Comparison of ENCODE assay signal across 15 cellular contexts in the genomic region with DNA sequence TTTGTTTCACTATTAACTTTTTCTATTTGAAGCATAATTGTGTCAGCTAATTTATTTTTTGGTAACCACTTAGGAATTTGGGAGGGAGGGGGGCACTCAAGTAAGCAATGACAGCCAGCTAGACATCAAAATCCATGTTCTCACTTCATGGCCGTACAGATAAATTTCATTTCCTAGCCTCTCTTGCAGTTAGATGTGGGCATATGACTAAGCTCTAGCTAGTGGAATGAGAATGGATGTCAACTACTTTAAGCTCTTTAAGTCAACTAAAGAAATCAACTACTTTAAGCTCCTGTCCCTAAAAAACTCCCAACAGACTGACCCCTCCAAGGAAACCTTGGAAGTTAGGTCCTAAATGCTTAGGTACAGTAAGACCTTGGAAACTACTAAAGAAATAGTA.
DNase-seq lines count a peak whose midpoint lies in the region; ATAC-seq and TF ChIP-seq lines count a peak whose summit lies in the region.
"Had no signal": no experiment of that assay in that cellular context is flagged by ENCODE, and none has a peak within 500 bp of the region (broad histone marks: within the 10 kb centered on the region; RNA-seq: fewer than 3 reads in every experiment).

No MANE protein-coding gene starts in this region.

- peak; percentile 86 for ATAC-seq in activated T-helper 17 cell treated with anti-CD3 and anti-CD28 coated beads, Interleukin-2, amount 50 U/mL, for 72 hours (replicated peaks)
- ATAC-seq in omental fat pad (ENCODE audit: low FRiP score) (peak; percentile 59), GM21367 (IDR thresholded peaks at IDR 0.05; ENCODE audit: unreplicated experiment) (no peak), GM21737 (IDR thresholded peaks at IDR 0.05; ENCODE audit: unreplicated experiment) (no peak)
- ATAC-seq: foreskin keratinocyte had no signal

- no peak for DNase-seq in activated T-cell treated with anti-CD3 and anti-CD28 coated beads, Interleukin-2, amount 50 U/mL, for 24 hours
- no peak for DNase-seq in activated T-cell treated with anti-CD3 and anti-CD28 coated beads for 4 hours
- no peak for DNase-seq in omental fat pad (ENCODE audit: low spot score)
- DNase-seq in GF-D8 (lab: John Stamatoyannopoulos, UW): no peak
- DNase-seq: activated naive CD8-positive, alpha-beta T cell treated with anti-CD3 and anti-CD28 coated beads, Interleukin-2, amount 10 ng/mL, durations not matched to agents 7 days and 5 days; foreskin keratinocyte; NCI-H2081 treated with DMSO at 0.1 percent for 48 hours; Right ventricle myocardium superior; sigmoid colon; stimulated activated CD4-positive, alpha-beta T cell treated with anti-CD3 and anti-CD28 coated beads, Interleukin-4, amount 100 ng/mL, for 1 hour; upper lobe of left lung had no signal

- H3K4me1 Mint-ChIP-seq in activated T-cell treated with anti-CD3 and anti-CD28 coated beads, Interleukin-2, amount 50 U/mL, for 24 hours (ENCODE audit: low read depth): peaks cover 47% of the 10 kb centered on the region
- peaks cover 31 to 45% (median 40%) of the 10 kb centered on the region in 3 donors for H3K4me1 Mint-ChIP-seq in IgD-negative memory B cell
- H3K4me1 Mint-ChIP-seq in activated T-helper 17 cell treated with anti-CD3 and anti-CD28 coated beads, Interleukin-2, amount 50 U/mL, for 72 hours: peaks cover 11% of the 10 kb centered on the region

- H3K27ac Mint-ChIP-seq in activated T-cell treated with anti-CD3 and anti-CD28 coated beads, Interleukin-2, amount 50 U/mL, for 24 hours: peak overlapping the region; percentile 18
- H3K27ac Mint-ChIP-seq in IgD-negative memory B cell: peak overlapping the region; percentile 51 to 94 (median 77)
- peak overlapping the region; percentile 74 for H3K27ac Mint-ChIP-seq in activated T-helper 17 cell treated with anti-CD3 and anti-CD28 coated beads, Interleukin-2, amount 50 U/mL, for 72 hours

- H3K4me3 Mint-ChIP-seq in activated T-cell treated with anti-CD3 and anti-CD28 coated beads, Interleukin-2, amount 50 U/mL, for 24 hours: no peak overlapping the region
- peak overlapping the region; percentile 15 to 87 (median 68) for H3K4me3 Mint-ChIP-seq in IgD-negative memory B cell
- H3K4me3 Mint-ChIP-seq in activated T-helper 17 cell treated with anti-CD3 and anti-CD28 coated beads, Interleukin-2, amount 50 U/mL, for 72 hours: peak overlapping the region; percentile 67

- TF ChIP-seq CTCF in omental fat pad (IDR thresholded peaks at IDR 0.05): no peak

- H3K27me3 Mint-ChIP-seq in activated T-cell treated with anti-CD3 and anti-CD28 coated beads, Interleukin-2, amount 50 U/mL, for 24 hours: no peaks in the 10 kb centered on the region
- no peaks in the 10 kb centered on the region for H3K27me3 Mint-ChIP-seq in IgD-negative memory B cell
- no peaks in the 10 kb centered on the region for H3K27me3 Mint-ChIP-seq in activated T-helper 17 cell treated with anti-CD3 and anti-CD28 coated beads, Interleukin-2, amount 50 U/mL, for 72 hours
- H3K27me3 Mint-ChIP-seq: activated naive CD8-positive, alpha-beta T cell treated with anti-CD3 and anti-CD28 coated beads, Interleukin-2, amount 10 ng/mL, durations not matched to agents 7 days and 5 days had no signal

- H3K9me3 Mint-ChIP-seq in activated T-cell treated with anti-CD3 and anti-CD28 coated beads, Interleukin-2, amount 50 U/mL, for 24 hours: no peaks in the 10 kb centered on the region
- no peaks in the 10 kb centered on the region for H3K9me3 Mint-ChIP-seq in IgD-negative memory B cell
- no peaks in the 10 kb centered on the region for H3K9me3 Mint-ChIP-seq in activated T-helper 17 cell treated with anti-CD3 and anti-CD28 coated beads, Interleukin-2, amount 50 U/mL, for 72 hours
- H3K9me3 Mint-ChIP-seq: activated naive CD8-positive, alpha-beta T cell treated with anti-CD3 and anti-CD28 coated beads, Interleukin-2, amount 10 ng/mL, durations not matched to agents 7 days and 5 days had no signal

- H3K36me3 Mint-ChIP-seq in activated T-cell treated with anti-CD3 and anti-CD28 coated beads, Interleukin-2, amount 50 U/mL, for 24 hours (ENCODE audit: low read depth): peaks cover 25% of the 10 kb centered on the region
- peaks cover 1% of the 10 kb centered on the region for H3K36me3 Mint-ChIP-seq in IgD-negative memory B cell
- peaks cover 23% of the 10 kb centered on the region for H3K36me3 Mint-ChIP-seq in activated T-helper 17 cell treated with anti-CD3 and anti-CD28 coated beads, Interleukin-2, amount 50 U/mL, for 72 hours (ENCODE audit: low read depth)

Comparison
In these comparisons a context has a peak if more than half of its experiments do, and no peak if none do; other contexts are left out.
1. H3K27ac Mint-ChIP-seq: peak in every context shown above with its lines; median percentile 77 in IgD-negative memory B cell; 74 in activated T-helper 17 cell treated with anti-CD3 and anti-CD28 coated beads, Interleukin-2, amount 50 U/mL, for 72 hours; 18 in activated T-cell treated with anti-CD3 and anti-CD28 coated beads, Interleukin-2, amount 50 U/mL, for 24 hours.
2. ATAC-seq: peak in activated T-helper 17 cell treated with anti-CD3 and anti-CD28 coated beads, Interleukin-2, amount 50 U/mL, for 72 hours (single experiment) and omental fat pad (single experiment); none in GM21367 (single experiment) and GM21737 (single experiment).